ENCODE assay signal across 31 cellular contexts in the genomic region with DNA sequence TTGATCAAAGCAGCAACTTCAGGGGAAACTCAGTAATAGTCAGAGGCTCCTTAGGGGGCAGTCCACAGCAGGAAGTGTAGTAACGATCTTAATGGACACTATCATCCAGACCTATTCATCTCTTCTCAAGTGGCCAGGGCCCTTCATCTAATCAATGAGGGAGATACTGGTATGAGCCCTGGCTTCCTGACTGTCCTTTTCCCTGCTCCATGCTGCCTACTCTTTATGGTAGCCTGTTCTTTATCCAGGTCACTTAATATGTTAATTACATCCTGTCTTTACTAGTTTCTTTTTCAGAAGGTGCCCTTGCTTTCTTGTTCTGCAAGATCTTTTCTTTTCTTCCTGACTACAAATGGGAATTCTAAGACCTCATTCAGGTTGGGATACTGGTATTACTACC.
"Had no signal": no experiment of that assay in that cellular context is flagged by ENCODE, and none has a peak within 500 bp of the region (broad histone marks: within the 10 kb centered on the region; RNA-seq: fewer than 3 reads in every experiment).

No MANE protein-coding gene starts in this region.

- H3K27me3 ChIP-seq: Peyer's patch, SJSA1 had no signal

- H3K27ac Mint-ChIP-seq: activated CD4-positive, alpha-beta T cell treated with anti-CD3 and anti-CD28 coated beads for 36 hours; activated CD4-positive, alpha-beta T cell treated with anti-CD3 and anti-CD28 coated beads, Interleukin-2, amount 10 ng/mL, durations not matched to agents 7 days and 5 days; activated CD8-positive, alpha-beta T cell treated with anti-CD3 and anti-CD28 coated beads, Interleukin-2, amount 10 ng/mL, durations not matched to agents 7 days and 5 days; activated naive CD4-positive, alpha-beta T cell treated with anti-CD3 and anti-CD28 coated beads, Interleukin-2, amount 10 ng/mL, durations not matched to agents 7 days and 5 days; activated naive CD8-positive, alpha-beta T cell; activated naive CD8-positive, alpha-beta T cell treated with anti-CD3 and anti-CD28 coated beads, Interleukin-2, amount 50 U/mL, for 24 hours; activated T-cell treated with anti-CD3 and anti-CD28 coated beads, Interleukin-2, amount 50 U/mL, for 24 hours; T-cell; T-helper 17 cell had no signal

- H3K4me3 Mint-ChIP-seq: activated CD4-positive, alpha-beta T cell treated with anti-CD3 and anti-CD28 coated beads for 36 hours; activated CD4-positive, alpha-beta T cell treated with anti-CD3 and anti-CD28 coated beads, Interleukin-2, amount 10 ng/mL, durations not matched to agents 7 days and 5 days; activated CD8-positive, alpha-beta T cell treated with anti-CD3 and anti-CD28 coated beads, Interleukin-2, amount 10 ng/mL, durations not matched to agents 7 days and 5 days; activated naive CD4-positive, alpha-beta T cell treated with anti-CD3 and anti-CD28 coated beads, Interleukin-2, amount 10 ng/mL, durations not matched to agents 7 days and 5 days; activated naive CD8-positive, alpha-beta T cell; activated naive CD8-positive, alpha-beta T cell treated with anti-CD3 and anti-CD28 coated beads, Interleukin-2, amount 50 U/mL, for 24 hours; activated T-cell treated with anti-CD3 and anti-CD28 coated beads, Interleukin-2, amount 50 U/mL, for 24 hours; brain; T-cell; T-helper 17 cell had no signal

- H3K9me3 Mint-ChIP-seq: activated CD4-positive, alpha-beta T cell treated with anti-CD3 and anti-CD28 coated beads, Interleukin-2, amount 10 ng/mL, durations not matched to agents 7 days and 5 days; activated naive CD4-positive, alpha-beta T cell treated with anti-CD3 and anti-CD28 coated beads, Interleukin-2, amount 10 ng/mL, durations not matched to agents 7 days and 5 days; activated naive CD8-positive, alpha-beta T cell treated with anti-CD3 and anti-CD28 coated beads, Interleukin-2, amount 50 U/mL, for 24 hours; activated T-cell treated with anti-CD3 and anti-CD28 coated beads, Interleukin-2, amount 50 U/mL, for 24 hours; T-cell had no signal

- H3K27me3 Mint-ChIP-seq: activated CD4-positive, alpha-beta T cell treated with anti-CD3 and anti-CD28 coated beads, Interleukin-2, amount 10 ng/mL, durations not matched to agents 7 days and 5 days; activated naive CD4-positive, alpha-beta T cell treated with anti-CD3 and anti-CD28 coated beads, Interleukin-2, amount 10 ng/mL, durations not matched to agents 7 days and 5 days; brain; T-helper 17 cell had no signal

- DNase-seq: activated CD4-positive, alpha-beta T cell treated with anti-CD3 and anti-CD28 coated beads for 36 hours; activated CD4-positive, alpha-beta T cell treated with anti-CD3 and anti-CD28 coated beads, Interleukin-2, amount 10 ng/mL, durations not matched to agents 7 days and 5 days; activated CD4-positive, alpha-beta T cell treated with anti-CD3 and anti-CD28 coated beads, Interleukin-2, amount 50 U/mL, for 48 hours; activated CD8-positive, alpha-beta T cell treated with anti-CD3 and anti-CD28 coated beads, Interleukin-2, amount 10 ng/mL, durations not matched to agents 7 days and 5 days; activated effector memory CD4-positive, alpha-beta T cell treated with Interleukin-2 at 50 U/mL for 16 hours; activated naive CD4-positive, alpha-beta T cell treated with anti-CD3 and anti-CD28 coated beads, Interleukin-2, amount 10 ng/mL, durations not matched to agents 7 days and 5 days; activated naive CD8-positive, alpha-beta T cell treated with anti-CD3 and anti-CD28 coated beads, Interleukin-2, amount 50 U/mL, for 24 hours; activated T-cell treated with anti-CD3 and anti-CD28 coated beads, Interleukin-2, amount 50 U/mL, for 24 hours; anterior cingulate cortex; caudate nucleus; cerebellar nuclear complex; NCI-H1105; NCI-H1417 treated with DMSO at 0.1 percent for 48 hours; NCI-H1694 treated with DMSO at 0.1 percent for 48 hours; NCI-H2029; NCI-H345; NCI-H510A; NCI-H526; NCI-H82; NK-92 treated with Interleukin-12 subunit alpha and Interleukin-12 subunit beta, amount 100 ng/mL, for 24 hours; PC-3; Peyer's patch; RPMI8226; SHP77 treated with DMSO at 0.1 percent for 48 hours; T-cell; T-helper 17 cell; WERI-Rb-1 had no signal

- H3K4me1 Mint-ChIP-seq: activated CD4-positive, alpha-beta T cell treated with anti-CD3 and anti-CD28 coated beads for 36 hours; activated CD4-positive, alpha-beta T cell treated with anti-CD3 and anti-CD28 coated beads, Interleukin-2, amount 10 ng/mL, durations not matched to agents 7 days and 5 days; activated naive CD4-positive, alpha-beta T cell treated with anti-CD3 and anti-CD28 coated beads, Interleukin-2, amount 10 ng/mL, durations not matched to agents 7 days and 5 days; activated naive CD8-positive, alpha-beta T cell treated with anti-CD3 and anti-CD28 coated beads, Interleukin-2, amount 50 U/mL, for 24 hours; brain; T-cell; T-helper 17 cell had no signal

- H3K36me3 ChIP-seq: Peyer's patch, SJSA1, WERI-Rb-1 had no signal

- H3K27ac ChIP-seq: Peyer's patch, SJSA1, WERI-Rb-1 had no signal

- H3K9me3 ChIP-seq: Peyer's patch, SJSA1 had no signal

- H3K36me3 Mint-ChIP-seq: activated naive CD4-positive, alpha-beta T cell treated with anti-CD3 and anti-CD28 coated beads, Interleukin-2, amount 10 ng/mL, durations not matched to agents 7 days and 5 days; activated naive CD8-positive, alpha-beta T cell; brain; T-cell had no signal

- H3K4me3 ChIP-seq: K562, Peyer's patch, SJSA1 had no signal

- H3K4me1 ChIP-seq: Peyer's patch, SJSA1 had no signal
